ENCODE assay signal across 8 cellular contexts in the genomic region with DNA sequence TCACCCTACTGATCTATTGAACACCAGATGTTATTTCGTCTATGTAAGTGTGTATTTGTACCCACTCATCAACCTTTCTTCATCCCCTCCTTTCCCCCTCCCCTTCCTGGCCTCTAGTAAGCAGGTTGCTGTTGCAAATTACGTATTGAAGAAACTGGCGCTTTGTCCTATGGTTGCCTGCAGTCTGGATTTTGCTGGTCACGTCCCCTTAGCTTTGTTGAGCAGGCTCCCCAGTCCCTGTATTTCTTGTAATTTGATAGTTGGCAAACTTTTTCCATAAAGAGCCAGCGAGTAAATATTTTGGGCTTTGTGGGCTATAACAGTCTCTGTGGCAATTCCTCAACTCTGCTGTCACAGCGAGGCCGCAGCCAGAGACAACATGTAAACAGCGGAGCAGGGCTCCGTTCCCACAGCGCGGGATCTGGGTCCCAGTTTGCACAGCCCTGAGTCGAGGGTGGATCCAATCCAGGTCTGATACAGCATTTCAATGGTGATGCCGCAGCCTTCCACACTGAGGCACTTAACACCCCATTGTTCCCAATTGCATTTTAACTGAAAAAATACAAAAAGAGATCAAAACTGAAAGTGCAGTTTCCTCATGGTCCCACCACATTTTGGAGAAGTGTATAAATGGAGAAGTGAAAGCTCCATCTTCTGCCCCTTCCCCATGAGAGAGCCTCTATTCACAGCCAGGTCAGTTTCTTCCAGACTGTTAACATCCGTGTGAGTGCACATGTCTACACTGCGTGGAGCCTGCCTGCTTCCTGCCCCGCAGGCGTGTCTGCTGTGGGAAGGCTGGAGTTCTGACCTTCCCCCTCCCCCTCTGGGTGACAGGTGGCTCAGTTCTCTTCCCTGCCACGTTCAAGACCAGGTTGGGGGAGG.
DNase-seq lines count a peak whose midpoint lies in the region; ATAC-seq and TF ChIP-seq lines count a peak whose summit lies in the region.

No MANE protein-coding gene starts in this region.

- H3K4me3 ChIP-seq in prostate gland, result peak overlapping the region in 1 of 2 donors; percentile 18

- no peak for ATAC-seq in GM18867 (IDR thresholded peaks at IDR 0.05; ENCODE audit: unreplicated experiment)

- TF ChIP-seq CTCF in prostate gland (IDR thresholded peaks at IDR 0.05), result peak in 1 of 4 experiments; percentile 14

- peaks cover 12% of the 10 kb centered on the region for H3K4me1 ChIP-seq in prostate gland (replicated peaks)

- 10% methylated on average over 18 of the region's 18 CpGs for WGBS in prostate gland

- H3K27ac ChIP-seq in prostate gland, result peak overlapping the region; percentile 65 to 72

- no peaks in the 10 kb centered on the region for H3K27me3 ChIP-seq in prostate gland (replicated peaks; ENCODE audit: insufficient read depth)

- no peaks in the 10 kb centered on the region for H3K9me3 ChIP-seq in prostate gland

- H3K36me3 ChIP-seq in prostate gland, result no peaks in the 10 kb centered on the region

- peak; percentile 66 for DNase-seq in AG20443 (ENCODE audit: low spot score)
- peak; percentile 12 for DNase-seq in GM19240 (ENCODE audit: insufficient read length, low spot score)
- DNase-seq in SIG-M5 (lab: John Stamatoyannopoulos, UW), result peak; percentile 87
- DNase-seq in head of caudate nucleus, result peak in 40 of 42 donors; percentile 15 to 72 (median 45)
- DNase-seq in prostate gland (ENCODE audit: low spot score), result peak; percentile 74
- no peak for DNase-seq in HUDEP-2 (lab: John Stamatoyannopoulos, UW; ENCODE audit: unreplicated experiment in 76 of 76)
- no peak for DNase-seq in glomerular visceral epithelial cell (ENCODE audit: extremely low spot score)

- intact Hi-C loops in head of caudate nucleus (cut with DNase I), result no loop called here
- intact Hi-C loops in prostate gland (cut with DNase I), result loop anchor here (2.0 kb wide), 1 partner anchor 205 kb away; no protein-coding TSS in a partner anchor

- TF ChIP-seq POLR2A in prostate gland (IDR thresholded peaks at IDR 0.05), result no peak

Comparison
In these comparisons a context has a peak if more than half of its experiments do, and no peak if none do; other contexts are left out.
1. DNase-seq: peak in AG20443 (single experiment), GM19240 (single experiment), SIG-M5 (single experiment), head of caudate nucleus (40 of 42) and prostate gland (single experiment); none in HUDEP-2 (0 of 76) and glomerular visceral epithelial cell (single experiment).